Comparison of ENCODE assay signal across 16 cellular contexts in genomic region chr4:3243066-3243775, GRCh38. TPM values are rescaled to one million over a fixed set of nuclear protein-coding genes. Genes with fewer than 3 reads are reported as not detected.
DNase-seq lines count a peak whose midpoint lies in the region; ATAC-seq and TF ChIP-seq lines count a peak whose summit lies in the region.
"Had no signal": no experiment of that assay in that cellular context is flagged by ENCODE, and none has a peak within 500 bp of the region (broad histone marks: within the 10 kb centered on the region; RNA-seq: fewer than 3 reads in every experiment).

No MANE protein-coding gene starts in this region.

- no peak overlapping the region for H3K4me2 ChIP-seq in IMR-90 (ENCODE audit: low read depth, low read length)

- peaks cover 12% of the 10 kb centered on the region for H3K4me1 Mint-ChIP-seq in activated T-cell treated with anti-CD3 and anti-CD28 coated beads, Interleukin-2, amount 50 U/mL, for 24 hours (ENCODE audit: low read depth)
- peaks cover 11% of the 10 kb centered on the region for H3K4me1 Mint-ChIP-seq in activated T-cell treated with anti-CD3 and anti-CD28 coated beads, Interleukin-2, amount 50 U/mL, for 4 hours (ENCODE audit: low read depth)
- peaks cover 14% of the 10 kb centered on the region for H3K4me1 Mint-ChIP-seq in activated naive CD8-positive, alpha-beta T cell treated with anti-CD3 and anti-CD28 coated beads, Interleukin-2, amount 10 ng/mL, durations not matched to agents 7 days and 5 days
- peaks cover 38% of the 10 kb centered on the region for H3K4me1 Mint-ChIP-seq in nephron progenitor cell

- H3K27ac Mint-ChIP-seq in activated T-cell treated with anti-CD3 and anti-CD28 coated beads, Interleukin-2, amount 50 U/mL, for 24 hours = peak overlapping the region; percentile 80
- peak overlapping the region; percentile 59 for H3K27ac Mint-ChIP-seq in activated naive CD8-positive, alpha-beta T cell treated with anti-CD3 and anti-CD28 coated beads, Interleukin-2, amount 10 ng/mL, durations not matched to agents 7 days and 5 days
- H3K27ac Mint-ChIP-seq in nephron progenitor cell = peak overlapping the region; percentile 47
- H3K27ac Mint-ChIP-seq: endodermal cell had no signal

- no peak overlapping the region for H3K56ac ChIP-seq in IMR-90 (ENCODE audit: extremely low read depth, insufficient read depth, low read length)

- H2BK15ac ChIP-seq in IMR-90 (ENCODE audit: low read depth, low read length) = no peak overlapping the region

- CTCF ChIA-PET in IMR-90 (lab: Yijun Ruan, JAX) = interaction anchor here (1.0 kb wide), 1 partner anchor 28 kb away, joined by 3 read pairs; no protein-coding TSS in a partner anchor

- H3K9me3 ChIP-seq in IMR-90 (ENCODE audit: control insufficient read depth, insufficient read depth, low read length) (no peaks in the 10 kb centered on the region), aorta (ENCODE audit: control insufficient read depth, low read length) (no peaks in the 10 kb centered on the region), prostate gland (no peaks in the 10 kb centered on the region)

- peaks cover 32% of the 10 kb centered on the region; the same call in 1 of the 2 replicates for H3K36me3 ChIP-seq in IMR-90 (ENCODE audit: control insufficient read depth, insufficient read depth, low read length)
- peaks cover 0 to 5% of the 10 kb centered on the region in 2 donors for H3K36me3 ChIP-seq in aorta (ENCODE audit: control insufficient read depth in 1 of 2, insufficient read depth in 2 of 2, low read length in 1 of 2)
- H3K36me3 ChIP-seq in prostate gland = peaks cover 0 to 13% of the 10 kb centered on the region in 2 donors

- intact Hi-C loops in IMR-90 (cut with micrococcal nuclease) = no loop called here
- intact Hi-C loops in aorta (cut with DNase I) = no loop called here
- intact Hi-C loops in prostate gland (cut with DNase I) = no loop called here

- no peak overlapping the region for H2AK9ac ChIP-seq in IMR-90 (replicated peaks; ENCODE audit: low read depth, low read length, poor library complexity)

- H2BK20ac ChIP-seq in IMR-90 (ENCODE audit: low read depth, low read length) = no peak overlapping the region

- no peak overlapping the region for H2BK120ac ChIP-seq in IMR-90 (ENCODE audit: low read depth, low read length)

- H4K5ac ChIP-seq in IMR-90 (ENCODE audit: low read depth, low read length) = no peak overlapping the region

- H2AFZ ChIP-seq in IMR-90 (replicated peaks; ENCODE audit: low read length, poor library complexity) = peak overlapping the region; percentile 26

- POLR2A ChIA-PET in IMR-90 (lab: Charles Lee; ENCODE audit: unreplicated experiment) = interaction anchor here (0.5 kb wide), 1 partner anchor 87 kb away, joined by 4 read pairs; no protein-coding TSS in a partner anchor
- POLR2A ChIA-PET in activated naive CD8-positive, alpha-beta T cell treated with anti-CD3 and anti-CD28 coated beads, Interleukin-2, amount 10 ng/mL, durations not matched to agents 7 days and 5 days (lab: Charles Lee) = no interaction called here

- ATAC-seq in activated T-cell treated with anti-CD3 and anti-CD28 coated beads, Interleukin-2, amount 50 U/mL, for 4 hours = no peak
- no peak for ATAC-seq in IMR-90 (ENCODE audit: low read depth)
- ATAC-seq in activated naive CD8-positive, alpha-beta T cell treated with anti-CD3 and anti-CD28 coated beads, Interleukin-2, amount 10 ng/mL, durations not matched to agents 7 days and 5 days (ENCODE audit: low read depth) = peak; percentile 45
- no peak for ATAC-seq in GM18498 (IDR thresholded peaks at IDR 0.05; ENCODE audit: unreplicated experiment)
- no peak for ATAC-seq in aorta (ENCODE audit: low FRiP score)
- ATAC-seq: right cardiac atrium had no signal

- in situ Hi-C loops in IMR-90 (cut with MboI; ENCODE audit: low sequenced_read_pairs) = no loop called here

- no peak overlapping the region for H3K4me3 Mint-ChIP-seq in activated T-cell treated with anti-CD3 and anti-CD28 coated beads, Interleukin-2, amount 50 U/mL, for 24 hours
- H3K4me3 Mint-ChIP-seq in activated T-cell treated with anti-CD3 and anti-CD28 coated beads, Interleukin-2, amount 50 U/mL, for 4 hours = no peak overlapping the region
- no peak overlapping the region for H3K4me3 Mint-ChIP-seq in activated naive CD8-positive, alpha-beta T cell treated with anti-CD3 and anti-CD28 coated beads, Interleukin-2, amount 10 ng/mL, durations not matched to agents 7 days and 5 days
- no peak overlapping the region for H3K4me3 Mint-ChIP-seq in nephron progenitor cell
- H3K4me3 Mint-ChIP-seq: endodermal cell had no signal

- no peak for TF ChIP-seq POLR2A in IMR-90 (IDR thresholded peaks at IDR 0.05; ENCODE audit: low read depth, low read length)
- TF ChIP-seq POLR2A in prostate gland (IDR thresholded peaks at IDR 0.05) = no peak

- no peak for TF ChIP-seq CTCF in IMR-90 (conservative IDR thresholded peaks at IDR 0.05; ENCODE audit: low read depth, low read length)
- TF ChIP-seq CTCF in nephron progenitor cell (IDR thresholded peaks at IDR 0.05) = no peak
- TF ChIP-seq CTCF in prostate gland (IDR thresholded peaks at IDR 0.05) = no peak

- DNase-seq in activated T-cell treated with anti-CD3 and anti-CD28 coated beads, Interleukin-2, amount 50 U/mL, for 24 hours = no peak
- no peak for DNase-seq in activated T-cell treated with anti-CD3 and anti-CD28 coated beads, Interleukin-2, amount 50 U/mL, for 4 hours
- no peak for DNase-seq in IMR-90
- DNase-seq in activated naive CD8-positive, alpha-beta T cell treated with anti-CD3 and anti-CD28 coated beads, Interleukin-2, amount 10 ng/mL, durations not matched to agents 7 days and 5 days = no peak
- no peak for DNase-seq in nephron progenitor cell
- no peak for DNase-seq in aorta
- DNase-seq in prostate gland (ENCODE audit: low spot score) = no peak
- DNase-seq: activated CD4-positive, CD25-positive, alpha-beta regulatory T cell; cerebellar nuclear complex; endodermal cell; NCI-H1436 treated with DMSO at 0.1 percent for 48 hours; NCI-H2227 treated with DMSO at 0.1 percent for 48 hours; SHP77 treated with DMSO at 0.1 percent for 48 hours had no signal

- H3K36me3 Mint-ChIP-seq in activated T-cell treated with anti-CD3 and anti-CD28 coated beads, Interleukin-2, amount 50 U/mL, for 24 hours (ENCODE audit: low read depth) = peaks cover 47% of the 10 kb centered on the region
- H3K36me3 Mint-ChIP-seq in activated T-cell treated with anti-CD3 and anti-CD28 coated beads, Interleukin-2, amount 50 U/mL, for 4 hours (ENCODE audit: insufficient read depth) = peaks cover 7% of the 10 kb centered on the region
- H3K36me3 Mint-ChIP-seq in activated naive CD8-positive, alpha-beta T cell treated with anti-CD3 and anti-CD28 coated beads, Interleukin-2, amount 10 ng/mL, durations not matched to agents 7 days and 5 days = peaks cover 2% of the 10 kb centered on the region
- H3K36me3 Mint-ChIP-seq in nephron progenitor cell (ENCODE audit: low read depth) = peaks cover 23% of the 10 kb centered on the region

- H3K27ac ChIP-seq in IMR-90 (ENCODE audit: insufficient read depth, low read length) = no peak overlapping the region
- no peak overlapping the region for H3K27ac ChIP-seq in aorta (ENCODE audit: low read depth in 1 of 2, low read length in 2 of 2)
- H3K27ac ChIP-seq in prostate gland = no peak overlapping the region

- H4K91ac ChIP-seq in IMR-90 (ENCODE audit: insufficient read depth, low read depth, low read length) = no peak overlapping the region

- no peak overlapping the region for H3K23ac ChIP-seq in IMR-90 (ENCODE audit: low read depth, low read length)

- no peaks in the 10 kb centered on the region for H3K27me3 ChIP-seq in IMR-90 (ENCODE audit: control insufficient read depth, insufficient read depth, low read length)
- no peaks in the 10 kb centered on the region for H3K27me3 ChIP-seq in aorta (ENCODE audit: control insufficient read depth in 1 of 2, insufficient read depth in 2 of 2, low read length in 1 of 2)
- H3K27me3 ChIP-seq in prostate gland (replicated peaks; ENCODE audit: insufficient read depth) = no peaks in the 10 kb centered on the region

- WGBS in IMR-90 (ENCODE audit: extremely low coverage in 2 of 2, insufficient read length in 1 of 2), 2 experiments = 85% methylated on average over 8 of the region's 25 CpGs; no CpG with 5 or more reads in 1 of the 2 experiments
- 85% methylated on average over 25 of the region's 25 CpGs for WGBS in aorta, 2 donors
- 73% methylated on average over 25 of the region's 25 CpGs for WGBS in prostate gland

- H3K4me3 ChIP-seq in IMR-90 (ENCODE audit: insufficient read depth, low read depth, low read length) = no peak overlapping the region
- H3K4me3 ChIP-seq in aorta (ENCODE audit: low read length in 2 of 2) = no peak overlapping the region
- H3K4me3 ChIP-seq in prostate gland = no peak overlapping the region

- peak overlapping the region; percentile 6; the same call in 1 of the 2 replicates for H2AK5ac ChIP-seq in IMR-90 (ENCODE audit: low read depth, low read length)

- H3K9me3 Mint-ChIP-seq in activated T-cell treated with anti-CD3 and anti-CD28 coated beads, Interleukin-2, amount 50 U/mL, for 24 hours = no peaks in the 10 kb centered on the region
- H3K9me3 Mint-ChIP-seq in activated T-cell treated with anti-CD3 and anti-CD28 coated beads, Interleukin-2, amount 50 U/mL, for 4 hours = no peaks in the 10 kb centered on the region
- H3K9me3 Mint-ChIP-seq in activated naive CD8-positive, alpha-beta T cell treated with anti-CD3 and anti-CD28 coated beads, Interleukin-2, amount 10 ng/mL, durations not matched to agents 7 days and 5 days = no peaks in the 10 kb centered on the region
- no peaks in the 10 kb centered on the region for H3K9me3 Mint-ChIP-seq in nephron progenitor cell
- H3K9me3 Mint-ChIP-seq: endodermal cell had no signal

- no peak overlapping the region for H3K14ac ChIP-seq in IMR-90 (replicated peaks; ENCODE audit: low read depth, low read length)

- no peak overlapping the region for H2BK5ac ChIP-seq in IMR-90 (ENCODE audit: low read depth, low read length, poor library complexity, severe bottlenecking)

- H3K4me1 ChIP-seq in IMR-90 (ENCODE audit: control insufficient read depth, insufficient read depth, low read length) = peaks cover 11% of the 10 kb centered on the region
- H3K4me1 ChIP-seq in aorta (ENCODE audit: control insufficient read depth in 1 of 2, insufficient read depth in 2 of 2, low read length in 2 of 2) = no peaks in the 10 kb centered on the region
- H3K4me1 ChIP-seq in prostate gland (replicated peaks) = no peaks in the 10 kb centered on the region

- no peak overlapping the region for H3K18ac ChIP-seq in IMR-90 (ENCODE audit: low read depth, low read length)

- TF ChIP-seq RAD21 in IMR-90 (IDR thresholded peaks at IDR 0.05; ENCODE audit: low read length) = no peak

- H3K9me1 ChIP-seq in IMR-90 (ENCODE audit: insufficient read depth, low read length) = peaks cover 9% of the 10 kb centered on the region; the same call in 1 of the 2 replicates

- H3K79me1 ChIP-seq in IMR-90 (ENCODE audit: low read depth in 1 of 2, low read length in 2 of 2) = peaks cover 0 to 8% of the 10 kb centered on the region in 2 experiments; a peak in 1 of 4 replicates

- dilution Hi-C loops in IMR-90 (cut with HindIII; ENCODE audit: low sequenced_read_pairs, unreplicated experiment) = no loop called here

- no TSS peak for BruUV-seq in IMR-90 (replicated peaks; lab: Mats Ljungman, UMichigan)

- H3K9ac ChIP-seq in IMR-90 (ENCODE audit: low read depth, low read length) = no peak overlapping the region

- peaks cover 21% of the 10 kb centered on the region for H4K20me1 ChIP-seq in IMR-90 (ENCODE audit: insufficient read depth, low read length)

- no peak overlapping the region; the same call in 1 of the 2 replicates for H3K4ac ChIP-seq in IMR-90 (ENCODE audit: low read depth, low read length)

- H3K27me3 Mint-ChIP-seq in activated T-cell treated with anti-CD3 and anti-CD28 coated beads, Interleukin-2, amount 50 U/mL, for 24 hours = no peaks in the 10 kb centered on the region
- no peaks in the 10 kb centered on the region for H3K27me3 Mint-ChIP-seq in activated T-cell treated with anti-CD3 and anti-CD28 coated beads, Interleukin-2, amount 50 U/mL, for 4 hours (ENCODE audit: low read depth)
- H3K27me3 Mint-ChIP-seq in activated naive CD8-positive, alpha-beta T cell treated with anti-CD3 and anti-CD28 coated beads, Interleukin-2, amount 10 ng/mL, durations not matched to agents 7 days and 5 days = no peaks in the 10 kb centered on the region
- peaks cover 4% of the 10 kb centered on the region for H3K27me3 Mint-ChIP-seq in nephron progenitor cell (ENCODE audit: low read depth, poor library complexity)

- H4K8ac ChIP-seq in IMR-90 (ENCODE audit: low read depth in 2 of 2, low read length in 2 of 2) = no peak overlapping the region

RNA-seq across cellular contexts. Expression of gene MSANTD1, which starts 5.7 kb away (rescaled TPM):
- under 1 TPM; 0.66 to 0.87 (median 0.78) TPM for total RNA-seq in activated T-cell treated with anti-CD3 and anti-CD28 coated beads, Interleukin-2, amount 50 U/mL, for 4 hours
- total RNA-seq in IMR-90 (2012; rRNA removed) = under 0.01 and 0.28 TPM in 2 replicates
- polyA plus RNA-seq in IMR-90 (2012; rRNA removed) = 0.07 and 0.09 TPM in 2 replicates
- 0.07 TPM in 1 of 2 replicates, not detected in the other for polyA plus RNA-seq in IMR-90 (2012; cell fraction: cytosol; rRNA removed)
- 1.2 and 2.0 TPM in 2 replicates for polyA plus RNA-seq in IMR-90 (2012; cell fraction: nucleus; rRNA removed; ENCODE audit: low replicate concordance)
- 1 to 10 TPM; 1.3 to 1.4 TPM for total RNA-seq in activated naive CD8-positive, alpha-beta T cell treated with anti-CD3 and anti-CD28 coated beads, Interleukin-2, amount 10 ng/mL, durations not matched to agents 7 days and 5 days
- total RNA-seq in aorta = 1 to 10 TPM; 1.9 to 3.5 TPM
- polyA plus RNA-seq in aorta = under 1 TPM in 1 of 2 donors, not detected in 1; 0.33 TPM
- total RNA-seq in prostate gland = 1 to 10 TPM; 1.2 to 4.4 TPM
- polyA plus RNA-seq: keratinocyte had no signal

RNA-seq across cellular contexts. Expression of gene RGS12, which starts 49.6 kb away (rescaled TPM):
- 1 to 10 TPM; 2.3 to 3.0 (median 2.5) TPM for total RNA-seq in activated T-cell treated with anti-CD3 and anti-CD28 coated beads, Interleukin-2, amount 50 U/mL, for 4 hours
- total RNA-seq in IMR-90 (2012; rRNA removed) (11.8 and 13.1 TPM in 2 replicates), aorta (10 to 100 TPM; 23.9 to 40.4 TPM), prostate gland (10 to 100 TPM; 33.7 to 36.5 TPM)
- polyA plus RNA-seq in IMR-90 (2012; rRNA removed) (12.0 and 15.7 TPM in 2 replicates), aorta (10 to 100 TPM; 10.3 to 28.2 TPM)
- 9.1 and 13.7 TPM in 2 replicates for polyA plus RNA-seq in IMR-90 (2012; cell fraction: cytosol; rRNA removed)
- 27.6 and 42.6 TPM in 2 replicates for polyA plus RNA-seq in IMR-90 (2012; cell fraction: nucleus; rRNA removed; ENCODE audit: low replicate concordance)
- total RNA-seq in activated naive CD8-positive, alpha-beta T cell treated with anti-CD3 and anti-CD28 coated beads, Interleukin-2, amount 10 ng/mL, durations not matched to agents 7 days and 5 days = 1 to 10 TPM; 5.0 to 5.3 TPM
